8 cellular contexts compared by ENCODE assay signal in genomic region chr12:6062427-6063378, GRCh38.
A peak's percentile ranks its signal among the peaks of the same experiment; 100 is the strongest.
DNase-seq lines count a peak whose midpoint lies in the region; ATAC-seq and TF ChIP-seq lines count a peak whose summit lies in the region.

No MANE protein-coding gene starts in this region.

- intact Hi-C loops in activated T-helper 2 cell treated with anti-CD3 and anti-CD28 coated beads, Interferon-gamma antibody, Interleukin-2, Interleukin-4, amounts not matched to agents 10 μg/mL and 5 μg/mL and 100 μg/mL, durations not matched to agents 14 hours and 24 hours and 36 hours (cut with micrococcal nuclease) = loop anchor here (1.0 to 2.0 kb wide), 2 partner anchors 132 to 223 kb away; no protein-coding TSS in a partner anchor
- intact Hi-C loops in aorta (cut with DNase I) = loop anchor here (1.0 to 10.0 kb wide), 4 partner anchors 102 to 223 kb away; no protein-coding TSS in a partner anchor

- no peaks in the 10 kb centered on the region for H3K36me3 Mint-ChIP-seq in activated T-helper 2 cell treated with anti-CD3 and anti-CD28 coated beads, Interferon-gamma antibody, Interleukin-2, Interleukin-4, amounts not matched to agents 10 μg/mL and 5 μg/mL and 100 μg/mL, durations not matched to agents 14 hours and 24 hours and 36 hours (ENCODE audit: low read depth)

- H3K4me1 ChIP-seq in gastroesophageal sphincter (peaks cover 0 to 8% (median 0%) of the 10 kb centered on the region in 3 donors), parathyroid adenoma (peaks cover 3% of the 10 kb centered on the region), aorta (ENCODE audit: control insufficient read depth in 1 of 2, insufficient read depth in 2 of 2, low read length in 2 of 2) (no peaks in the 10 kb centered on the region)

- no peaks in the 10 kb centered on the region for H3K9me3 Mint-ChIP-seq in activated T-helper 2 cell treated with anti-CD3 and anti-CD28 coated beads, Interferon-gamma antibody, Interleukin-2, Interleukin-4, amounts not matched to agents 10 μg/mL and 5 μg/mL and 100 μg/mL, durations not matched to agents 14 hours and 24 hours and 36 hours

- H3K4me3 ChIP-seq in gastroesophageal sphincter = no peak overlapping the region
- H3K4me3 ChIP-seq in parathyroid adenoma (ENCODE audit: low read depth, low read length) = no peak overlapping the region
- no peak overlapping the region for H3K4me3 ChIP-seq in aorta (ENCODE audit: low read length in 2 of 2)

- no peak overlapping the region for H2AFZ ChIP-seq in parathyroid adenoma

- no peak overlapping the region for H3K4me2 ChIP-seq in parathyroid adenoma (ENCODE audit: low read length)

- 55% methylated on average over 4 of the region's 16 CpGs; no CpG with 5 or more reads in 1 of the 2 donors for WGBS in gastroesophageal sphincter (ENCODE audit: low coverage in 1 of 2), 2 donors
- 73 to 78% methylated on average over 16 of the region's 16 CpGs for WGBS in aorta, 2 donors

- H3K27ac Mint-ChIP-seq in activated T-helper 2 cell treated with anti-CD3 and anti-CD28 coated beads, Interferon-gamma antibody, Interleukin-2, Interleukin-4, amounts not matched to agents 10 μg/mL and 5 μg/mL and 100 μg/mL, durations not matched to agents 14 hours and 24 hours and 36 hours = no peak overlapping the region

- TF ChIP-seq POLR2A in gastroesophageal sphincter (IDR thresholded peaks at IDR 0.05) = no peak

- no peak overlapping the region for H3K27ac ChIP-seq in gastroesophageal sphincter
- no peak overlapping the region for H3K27ac ChIP-seq in parathyroid adenoma
- H3K27ac ChIP-seq in aorta (ENCODE audit: low read depth in 1 of 2, low read length in 2 of 2) = no peak overlapping the region

- H3K9me3 ChIP-seq in gastroesophageal sphincter = no peaks in the 10 kb centered on the region
- H3K9me3 ChIP-seq in parathyroid adenoma (ENCODE audit: control insufficient read depth, low read length) = no peaks in the 10 kb centered on the region
- no peaks in the 10 kb centered on the region for H3K9me3 ChIP-seq in aorta (ENCODE audit: control insufficient read depth, low read length)

- H3K27me3 ChIP-seq in gastroesophageal sphincter (peaks cover 5% of the 10 kb centered on the region), parathyroid adenoma (ENCODE audit: control insufficient read depth, insufficient read depth, low read length) (no peaks in the 10 kb centered on the region), aorta (ENCODE audit: control insufficient read depth in 1 of 2, insufficient read depth in 2 of 2, low read length in 1 of 2) (no peaks in the 10 kb centered on the region)

- DNase-seq in Ammon's horn (ENCODE audit: low spot score) (peak; percentile 81), H4 (ENCODE audit: low spot score) (peak; percentile 69), OCI-M1 (lab: John Stamatoyannopoulos, UW) (peak; percentile 57), aorta (peak in 1 of 2 donors; percentile 66)
- DNase-seq in activated T-helper 2 cell treated with anti-CD3 and anti-CD28 coated beads, Interferon-gamma antibody, Interleukin-2, Interleukin-4, amounts not matched to agents 10 μg/mL and 5 μg/mL and 100 μg/mL, durations not matched to agents 14 hours and 24 hours and 36 hours (ENCODE audit: low spot score) = peak; percentile 30

- peak; percentile 39 for ATAC-seq in gastroesophageal sphincter
- ATAC-seq in aorta (ENCODE audit: low FRiP score) = peak; percentile 68
- no peak for ATAC-seq in HG03025 (IDR thresholded peaks at IDR 0.05; ENCODE audit: low FRiP score, unreplicated experiment)

- TF ChIP-seq CTCF in gastroesophageal sphincter (IDR thresholded peaks at IDR 0.05) (peak in 3 of 4 experiments; percentile 83 to 94 (median 84)), parathyroid adenoma (IDR thresholded peaks at IDR 0.05) (peak; percentile 95)

- peaks cover 4% of the 10 kb centered on the region for H3K4me1 Mint-ChIP-seq in activated T-helper 2 cell treated with anti-CD3 and anti-CD28 coated beads, Interferon-gamma antibody, Interleukin-2, Interleukin-4, amounts not matched to agents 10 μg/mL and 5 μg/mL and 100 μg/mL, durations not matched to agents 14 hours and 24 hours and 36 hours (ENCODE audit: low read depth)

- H3K79me2 ChIP-seq in parathyroid adenoma = no peaks in the 10 kb centered on the region

- no peak for TF ChIP-seq EP300 in gastroesophageal sphincter (IDR thresholded peaks at IDR 0.05)

- H3K36me3 ChIP-seq in gastroesophageal sphincter (peaks cover 0 to 3% of the 10 kb centered on the region in 2 donors), parathyroid adenoma (ENCODE audit: control insufficient read depth, insufficient read depth, low read length) (no peaks in the 10 kb centered on the region), aorta (ENCODE audit: control insufficient read depth in 1 of 2, insufficient read depth in 2 of 2, low read length in 1 of 2) (no peaks in the 10 kb centered on the region)

- no peak overlapping the region for H3K9ac ChIP-seq in parathyroid adenoma

- peaks cover 20% of the 10 kb centered on the region for H3K27me3 Mint-ChIP-seq in activated T-helper 2 cell treated with anti-CD3 and anti-CD28 coated beads, Interferon-gamma antibody, Interleukin-2, Interleukin-4, amounts not matched to agents 10 μg/mL and 5 μg/mL and 100 μg/mL, durations not matched to agents 14 hours and 24 hours and 36 hours (ENCODE audit: low read depth)

- H3K4me3 Mint-ChIP-seq in activated T-helper 2 cell treated with anti-CD3 and anti-CD28 coated beads, Interferon-gamma antibody, Interleukin-2, Interleukin-4, amounts not matched to agents 10 μg/mL and 5 μg/mL and 100 μg/mL, durations not matched to agents 14 hours and 24 hours and 36 hours (ENCODE audit: low read depth) = no peak overlapping the region
